ENCODE assay signal across 9 cellular contexts in the genomic region with DNA sequence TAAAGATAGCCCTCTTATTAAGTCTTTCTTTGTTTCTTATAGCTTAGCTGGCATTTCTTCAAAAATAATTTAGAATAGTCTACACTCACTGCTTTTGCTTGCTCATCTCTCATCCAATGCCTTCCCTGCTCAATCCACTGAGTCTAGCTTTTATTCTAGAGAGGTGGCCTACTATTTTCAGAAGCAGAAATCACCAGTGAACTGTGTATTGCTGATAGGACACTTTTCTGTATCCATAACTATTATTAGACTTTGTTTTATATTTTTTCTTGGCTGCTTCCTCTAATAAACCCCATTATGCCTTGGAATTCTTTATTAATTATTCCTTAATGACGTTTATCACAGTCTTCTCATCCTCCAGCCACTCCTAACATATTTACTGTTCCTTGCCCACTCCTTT.
"Had no signal": no experiment of that assay in that cellular context is flagged by ENCODE, and none has a peak within 500 bp of the region (broad histone marks: within the 10 kb centered on the region; RNA-seq: fewer than 3 reads in every experiment).

No MANE protein-coding gene starts in this region.

- DNase-seq: GM23248, HFFc6, KG1 had no signal

- H3K9ac ChIP-seq: GM23248 had no signal

- H3K4me3 ChIP-seq: GM23248, HAP-1 had no signal

- ATAC-seq: HCT116 had no signal

- H3K36me3 Mint-ChIP-seq: IgD-negative memory B cell had no signal

- H3K4me1 Mint-ChIP-seq: IgD-negative memory B cell had no signal

- H3K27ac ChIP-seq: GM23248, HL-60 had no signal

- H3K36me3 ChIP-seq: HAP-1 had no signal

- H3K27me3 Mint-ChIP-seq: IgD-negative memory B cell had no signal

- H3K4me1 ChIP-seq: HAP-1 had no signal

- H3K27ac Mint-ChIP-seq: HFFc6, IgD-negative memory B cell had no signal

- H3K4me3 Mint-ChIP-seq: HFFc6, IgD-negative memory B cell had no signal

- H2AFZ ChIP-seq: GM23248 had no signal

- FAIRE-seq: H1, H54 had no signal

- H3K9me3 ChIP-seq: HAP-1 had no signal

- H3K9me3 Mint-ChIP-seq: HFFc6 had no signal
